ENCODE assay signal across 23 cellular contexts in genomic region chr3:138300657-138301056, GRCh38. TPM values are rescaled to one million over a fixed set of nuclear protein-coding genes. Genes with fewer than 3 reads are reported as not detected.
A peak's percentile ranks its signal among the peaks of the same experiment; 100 is the strongest.
DNase-seq lines count a peak whose midpoint lies in the region; ATAC-seq and TF ChIP-seq lines count a peak whose summit lies in the region.
"Had no signal": no experiment of that assay in that cellular context is flagged by ENCODE, and none has a peak within 500 bp of the region (broad histone marks: within the 10 kb centered on the region; RNA-seq: fewer than 3 reads in every experiment).

No MANE protein-coding gene starts in this region.

- TF ChIP-seq RAD21 in SK-N-SH (IDR thresholded peaks at IDR 0.05; ENCODE audit: low read length), result no peak

- ATAC-seq in SK-N-SH treated with all-trans-retinoic acid at 6 μM for 48 hours, result no peak
- ATAC-seq in psoas muscle, result peak; percentile 90 to 97 (median 96)
- ATAC-seq in WTC11, result no peak
- ATAC-seq: GM23338 had no signal

- intact Hi-C loops in esophagus muscularis mucosa (cut with DNase I) (no loop called here), psoas muscle (cut with DNase I) (no loop called here)

- H3K36me3 ChIP-seq in SK-N-SH (replicated peaks in 1 of 2; ENCODE audit: control insufficient read depth in 1 of 2, insufficient read depth in 2 of 2, low read length in 1 of 2) (peaks cover 8 to 25% of the 10 kb centered on the region in 2 experiments), esophagus muscularis mucosa (peaks cover 15 to 39% (median 29%) of the 10 kb centered on the region in 4 donors), psoas muscle (ENCODE audit: insufficient read depth in 1 of 2, low read depth in 1 of 2) (peaks cover 6 to 45% of the 10 kb centered on the region in 2 donors), Karpas-422 (ENCODE audit: insufficient read depth, low read length) (peaks cover 21% of the 10 kb centered on the region)

- H3K9me3 ChIP-seq in SK-N-SH (no peaks in the 10 kb centered on the region), esophagus muscularis mucosa (no peaks in the 10 kb centered on the region), psoas muscle (no peaks in the 10 kb centered on the region), Karpas-422 (ENCODE audit: low read length) (no peaks in the 10 kb centered on the region)

- H3K27ac ChIP-seq in SK-N-SH (ENCODE audit: low read depth in 2 of 2, low read length in 1 of 2) (no peak overlapping the region), esophagus muscularis mucosa (replicated peaks in 1 of 4) (no peak overlapping the region), psoas muscle (peak overlapping the region; percentile 76), Karpas-422 (ENCODE audit: low read length) (no peak overlapping the region)

- H3K4me1 Mint-ChIP-seq in WTC11, result no peaks in the 10 kb centered on the region
- H3K4me1 Mint-ChIP-seq: GM23338 had no signal

- H3K79me2 ChIP-seq in SK-N-SH (ENCODE audit: insufficient read depth) (no peaks in the 10 kb centered on the region), Karpas-422 (ENCODE audit: low read length) (no peaks in the 10 kb centered on the region)

- H3K4me3 Mint-ChIP-seq in WTC11, result no peak overlapping the region
- H3K4me3 Mint-ChIP-seq: CD4-positive, alpha-beta memory T cell; GM23338 had no signal

- H3K9me2 ChIP-seq in SK-N-SH (no peaks in the 10 kb centered on the region), Karpas-422 (replicated peaks; ENCODE audit: insufficient read depth, low read length) (no peaks in the 10 kb centered on the region)

- no peaks in the 10 kb centered on the region for H3K27me3 ChIP-seq in SK-N-SH (ENCODE audit: insufficient read depth)
- H3K27me3 ChIP-seq in esophagus muscularis mucosa, result no peaks in the 10 kb centered on the region
- H3K27me3 ChIP-seq in psoas muscle (ENCODE audit: insufficient read depth in 3 of 3, low read length in 2 of 3), result no peaks in the 10 kb centered on the region
- H3K27me3 ChIP-seq in Karpas-422 (ENCODE audit: low read length), result no peaks in the 10 kb centered on the region

- no peak overlapping the region for H3K9ac ChIP-seq in SK-N-SH
- no peak overlapping the region for H3K9ac ChIP-seq in Karpas-422 (ENCODE audit: low read length)

- TF ChIP-seq EP300 in SK-N-SH (IDR thresholded peaks at IDR 0.05; ENCODE audit: borderline replicate concordance in 1 of 2, low read depth in 1 of 2, low read length in 1 of 2) (no peak), esophagus muscularis mucosa (IDR thresholded peaks at IDR 0.05) (no peak)

- H3K4me3 ChIP-seq in SK-N-SH (ENCODE audit: low read depth in 2 of 2, low read length in 1 of 2) (no peak overlapping the region), esophagus muscularis mucosa (no peak overlapping the region), psoas muscle (no peak overlapping the region), Karpas-422 (ENCODE audit: low read length) (no peak overlapping the region)
- H3K4me3 ChIP-seq: GM23338, K562 had no signal

- 72% methylated on average over 2 of the region's 2 CpGs for WGBS in SK-N-SH (ENCODE audit: low lambda C conversion rate)
- WGBS in esophagus muscularis mucosa, result 77% methylated on average over 2 of the region's 2 CpGs
- WGBS in psoas muscle, 3 donors, result 25 to 42% (median 25%) methylated on average over 2 of the region's 2 CpGs

- no peaks in the 10 kb centered on the region for H3K9me3 Mint-ChIP-seq in WTC11
- H3K9me3 Mint-ChIP-seq: GM23338 had no signal

- peak; percentile 13 for DNase-seq in SK-N-SH
- peak; percentile 87 for DNase-seq in G401 (ENCODE audit: low spot score)
- peak; percentile 60 for DNase-seq in esophagus muscularis mucosa (ENCODE audit: extremely low spot score)
- peak in 1 of 2 donors; percentile 61 for DNase-seq in psoas muscle
- DNase-seq in Karpas-422, result no peak
- no peak for DNase-seq in NCI-H82 (lab: John Stamatoyannopoulos, UW)
- DNase-seq in WTC11 (ENCODE audit: low spot score), result no peak
- DNase-seq: 8988T; CD4-positive, alpha-beta memory T cell; DMS153; NCI-H1105 treated with DMSO at 0.1 percent for 48 hours; NCI-H1694; NCI-H2081 treated with DMSO at 0.1 percent for 48 hours; NCI-H510A treated with DMSO at 0.1 percent for 48 hours; NCI-H774; OCI-M1; SHP77 had no signal

- no peak for TF ChIP-seq POLR2A in esophagus muscularis mucosa (IDR thresholded peaks at IDR 0.05; ENCODE audit: low read depth)

- H3K4me2 ChIP-seq in SK-N-SH (no peak overlapping the region), Karpas-422 (ENCODE audit: low read depth, low read length, poor library complexity, severe bottlenecking) (no peak overlapping the region)
- H3K4me2 ChIP-seq: GM23338 had no signal

- in situ Hi-C loops in G401 (cut with HindIII; ENCODE audit: low sequenced_read_pairs), result no loop called here

- no peaks in the 10 kb centered on the region for H4K20me1 ChIP-seq in SK-N-SH (ENCODE audit: insufficient read depth)
- no peaks in the 10 kb centered on the region for H4K20me1 ChIP-seq in Karpas-422 (ENCODE audit: insufficient read depth, low read depth, low read length)

- no peak overlapping the region for H3K27ac Mint-ChIP-seq in WTC11
- H3K27ac Mint-ChIP-seq: CD4-positive, alpha-beta memory T cell; GM23338 had no signal

- no peaks in the 10 kb centered on the region; a peak in 1 of 4 replicates for H3K4me1 ChIP-seq in SK-N-SH (ENCODE audit: control insufficient read depth in 1 of 2, insufficient read depth in 2 of 2, low read depth in 1 of 2, low read length in 1 of 2)
- no peaks in the 10 kb centered on the region for H3K4me1 ChIP-seq in esophagus muscularis mucosa
- peaks cover 22% of the 10 kb centered on the region for H3K4me1 ChIP-seq in psoas muscle
- no peaks in the 10 kb centered on the region for H3K4me1 ChIP-seq in Karpas-422 (ENCODE audit: low read length)

- no peaks in the 10 kb centered on the region; the same call in 1 of the 2 replicates for H3K27me3 Mint-ChIP-seq in WTC11 (ENCODE audit: low read depth)
- H3K27me3 Mint-ChIP-seq: CD4-positive, alpha-beta memory T cell had no signal

- CTCF ChIA-PET in SK-N-SH (lab: Yijun Ruan, JAX), result no interaction called here
- CTCF ChIA-PET in WTC11 (lab: Charles Lee), result interaction anchor here (1.0 to 1.1 kb wide), 2 partner anchors 28 to 185 kb away, joined by 3 to 4 read pairs; partner anchors contain the start of gene DZIP1L

- H3F3A ChIP-seq in SK-N-SH (replicated peaks; ENCODE audit: insufficient read depth), result no peaks in the 10 kb centered on the region

- TF ChIP-seq CTCF in SK-N-SH (IDR thresholded peaks at IDR 0.05) (no peak), esophagus muscularis mucosa (IDR thresholded peaks at IDR 0.05) (no peak), psoas muscle (IDR thresholded peaks at IDR 0.05) (no peak), WTC11 (IDR thresholded peaks at IDR 0.05) (no peak)

- no peak overlapping the region for H2AFZ ChIP-seq in SK-N-SH (ENCODE audit: low read depth)
- no peak overlapping the region for H2AFZ ChIP-seq in Karpas-422 (ENCODE audit: low read length)
- H2AFZ ChIP-seq: GM23338 had no signal

- POLR2A ChIA-PET in SK-N-SH (lab: Yijun Ruan, JAX), result interaction anchor here (0.6 kb wide), 1 partner anchor 11 kb away, joined by 3 read pairs; no protein-coding TSS in a partner anchor
- POLR2A ChIA-PET in WTC11 (lab: Charles Lee), result no interaction called here

- peaks cover 22% of the 10 kb centered on the region for H3K36me3 Mint-ChIP-seq in WTC11

TF ChIP-seq in SK-N-SH treated with all-trans-retinoic acid at 6 μM for 48 hours, 23 proteins besides CTCF, POLR2A, EP300 and RAD21 (continues in another document):
- TF ChIP-seq CSDC2 (CRISPR knock-in tag; IDR thresholded peaks at IDR 0.05), result no peak

TF ChIP-seq in WTC11, 78 proteins besides CTCF, POLR2A, EP300 and RAD21:
- TF ChIP-seq USF1 (CRISPR knock-in tag; IDR thresholded peaks at IDR 0.05) (no peak), FOXP1 (CRISPR knock-in tag; IDR thresholded peaks at IDR 0.05; ENCODE audit: borderline replicate concordance) (no peak), SMAD3 (CRISPR knock-in tag; IDR thresholded peaks at IDR 0.05; ENCODE audit: borderline replicate concordance) (no peak), CREM (CRISPR knock-in tag; IDR thresholded peaks at IDR 0.05) (no peak), GRHL2 (CRISPR knock-in tag; IDR thresholded peaks at IDR 0.05; ENCODE audit: insufficient replicate concordance, severe bottlenecking) (no peak), NR2C2 (CRISPR knock-in tag; IDR thresholded peaks at IDR 0.05) (no peak), ETV6 (CRISPR knock-in tag; IDR thresholded peaks at IDR 0.05) (no peak), MXD4 (CRISPR knock-in tag; IDR thresholded peaks at IDR 0.05; ENCODE audit: borderline replicate concordance) (no peak)
TF ChIP-seq in WTC11: peak in this region for 0.

RNA-seq across cellular contexts. Expression of gene NME9, which starts 29.0 kb away (rescaled TPM):
- 0.43 and 0.65 TPM in 2 replicates for polyA plus RNA-seq in SK-N-SH (2012; rRNA removed)
- 0.28 and 0.39 TPM in 2 replicates for polyA plus RNA-seq in SK-N-SH (2012; cell fraction: cytosol; rRNA removed)
- polyA plus RNA-seq in SK-N-SH (2012; cell fraction: nucleus; rRNA removed), result 1.3 and 2.0 TPM in 2 replicates
- total RNA-seq in G401 (2014; rRNA removed; shearing (Covaris generic)), result not detected in 2 replicates
- under 1 TPM in 1 of 4 donors, not detected in 3; 0.40 TPM for total RNA-seq in esophagus muscularis mucosa
- total RNA-seq in psoas muscle, result 1 to 10 TPM; 1.4 to 3.1 (median 1.7) TPM
- polyA plus RNA-seq in psoas muscle, result under 1 TPM; 0.04 to 0.80 (median 0.68) TPM
- total RNA-seq in Karpas-422 (2014; rRNA removed; shearing (Covaris generic); ENCODE audit: low replicate concordance), result not detected in 2 replicates
- not detected in 3 replicates for total RNA-seq in WTC11 (2021)
- total RNA-seq: Daoy, K562, RPMI7951 had no signal
- polyA plus RNA-seq: BJ had no signal

RNA-seq across cellular contexts. Expression of gene MRAS, which starts 47.7 kb away (rescaled TPM):
- polyA plus RNA-seq in SK-N-SH (2012; rRNA removed) (25.0 and 28.1 TPM in 2 replicates), psoas muscle (10 to 100 TPM; 43.8 to 88.9 (median 62.7) TPM)
- 26.8 and 28.4 TPM in 2 replicates for polyA plus RNA-seq in SK-N-SH (2012; cell fraction: cytosol; rRNA removed)
- polyA plus RNA-seq in SK-N-SH (2012; cell fraction: nucleus; rRNA removed), result 25.7 and 27.4 TPM in 2 replicates
- total RNA-seq in G401 (2014; rRNA removed; shearing (Covaris generic)), result 37.5 and 37.9 TPM in 2 replicates
- total RNA-seq in esophagus muscularis mucosa (10 to 100 TPM; 35.6 to 59.2 (median 45.8) TPM), psoas muscle (100 to 1,000 TPM; 107 to 166 (median 123) TPM), WTC11 (2021) (11.1 to 14.8 TPM (median 11.7 TPM) in 3 replicates)
- total RNA-seq in Karpas-422 (2014; rRNA removed; shearing (Covaris generic); ENCODE audit: low replicate concordance), result not detected in 2 replicates
- polyA plus RNA-seq: CD4-positive, alpha-beta memory T cell had no signal

Comparison
In these comparisons a context has a peak if more than half of its experiments do, and no peak if none do; other contexts are left out.
1. DNase-seq: peak in SK-N-SH (single experiment), G401 (single experiment) and esophagus muscularis mucosa (single experiment); none in Karpas-422 (single experiment), NCI-H82 (single experiment) and WTC11 (single experiment).
2. ATAC-seq: peak in psoas muscle (4 of 4); none in SK-N-SH treated with all-trans-retinoic acid at 6 μM for 48 hours (single experiment) and WTC11 (single experiment).
3. RNA of gene MRAS, which starts 47.7 kb away (total RNA-seq): 107 to 166 TPM in psoas muscle, 35.6 to 59.2 TPM in esophagus muscularis mucosa, 37.5 to 37.9 TPM in G401 and 11.1 to 14.8 TPM in WTC11; not detected in Karpas-422; every median in the first group is over 10 times any median in the second.